Comparison of ENCODE assay signal across 18 cellular contexts in the genomic region with DNA sequence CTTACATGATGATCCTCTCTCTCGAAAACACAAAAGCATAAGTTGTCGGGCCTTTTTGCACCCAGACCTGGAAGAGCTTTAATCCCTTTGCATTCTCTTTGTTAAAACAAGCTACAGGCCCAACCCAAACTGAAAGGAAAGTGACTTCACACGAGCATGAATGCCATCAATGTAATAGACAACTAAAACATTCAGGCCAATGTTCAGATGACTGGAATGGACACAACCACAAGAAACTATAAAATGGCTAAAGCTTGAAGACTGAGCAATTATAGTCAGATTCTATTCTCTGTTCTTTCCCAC. TPM values are rescaled to one million over a fixed set of nuclear protein-coding genes. Genes with fewer than 3 reads are reported as not detected.
DNase-seq lines count a peak whose midpoint lies in the region; ATAC-seq, FAIRE-seq and TF ChIP-seq lines count a peak whose summit lies in the region.
"Had no signal": no experiment of that assay in that cellular context is flagged by ENCODE, and none has a peak within 500 bp of the region (broad histone marks: within the 10 kb centered on the region; RNA-seq: fewer than 3 reads in every experiment).

No MANE protein-coding gene starts in this region.

- no peaks in the 10 kb centered on the region for H3K36me3 ChIP-seq in CD8-positive, alpha-beta T cell (ENCODE audit: insufficient read depth, low read length)
- H3K36me3 ChIP-seq in iPS-20b (ENCODE audit: insufficient read depth, low read depth, low read length): no peaks in the 10 kb centered on the region

- peaks cover 6% of the 10 kb centered on the region for H3K9me3 ChIP-seq in CD8-positive, alpha-beta T cell (ENCODE audit: low read length)
- no peaks in the 10 kb centered on the region for H3K9me3 ChIP-seq in iPS-20b (ENCODE audit: insufficient read depth, low read depth, low read length)

- H3K4me3 ChIP-seq in CD8-positive, alpha-beta T cell (ENCODE audit: low read depth, low read length): no peak overlapping the region
- no peak overlapping the region; the same call in 1 of the 2 replicates for H3K4me3 ChIP-seq in iPS-20b (ENCODE audit: low read length)
- H3K4me3 ChIP-seq: BLaER1, upper lobe of left lung had no signal

- no peak for TF ChIP-seq CTCF in CD8-positive, alpha-beta T cell (IDR thresholded peaks at IDR 0.05)
- no peak for TF ChIP-seq CTCF in CD14-positive monocyte (IDR thresholded peaks at IDR 0.05)

- FAIRE-seq in GM12892 (lab: Jason Lieb, UNC): peak; percentile 24

- no peak overlapping the region for H3K4me3 Mint-ChIP-seq in CD8-positive, alpha-beta T cell
- H3K4me3 Mint-ChIP-seq in T-cell (no peak overlapping the region), CD14-positive monocyte (no peak overlapping the region)

- DNase-seq in CD8-positive, alpha-beta T cell: no peak
- DNase-seq in GM12892 (ENCODE audit: insufficient read length) (no peak), T-cell (no peak), medulla oblongata (ENCODE audit: extremely low spot score) (no peak), HK-2 (ENCODE audit: unreplicated experiment) (no peak), CD14-positive monocyte (ENCODE audit: low spot score) (no peak)
- DNase-seq: activated CD4-positive, alpha-beta T cell treated with anti-CD3 and anti-CD28 coated beads for 4 hours; activated T-cell treated with anti-CD3 and anti-CD28 coated beads, Interleukin-2, amount 50 U/mL, for 1 hour; amygdala; HCEC 1CT; NCI-H1436; NK-92 treated with Interleukin-12 subunit alpha and Interleukin-12 subunit beta, amount 100 ng/mL, for 24 hours; stimulated activated CD4-positive, alpha-beta T cell treated with anti-CD3 and anti-CD28 coated beads, Interleukin-12 subunit alpha, Interleukin-12 subunit beta, amount 100 ng/mL, for 4 hours; stimulated activated naive CD4-positive, alpha-beta T cell treated with Interleukin-2 at 50 U/mL for 16 hours; upper lobe of left lung had no signal

- H3K36me3 Mint-ChIP-seq in CD8-positive, alpha-beta T cell: peaks cover 45% of the 10 kb centered on the region
- H3K36me3 Mint-ChIP-seq in T-cell (peaks cover 24% of the 10 kb centered on the region), CD14-positive monocyte (peaks cover 14 to 17% of the 10 kb centered on the region in 2 donors)

- no peak for TF ChIP-seq POLR2A in GM12892 (IDR thresholded peaks at IDR 0.05; ENCODE audit: low read depth, low read length)

- POLR2A ChIA-PET in CD8-positive, alpha-beta T cell (lab: Charles Lee): interaction anchor here (0.6 to 0.8 kb wide), 2 partner anchors 37 to 47 kb away, joined by 3 read pairs; no protein-coding TSS in a partner anchor
- POLR2A ChIA-PET in T-cell (lab: Charles Lee): interaction anchor here (0.6 to 1.5 kb wide), 3 partner anchors 8 to 46 kb away, joined by 3 to 6 read pairs (median 4); no protein-coding TSS in a partner anchor

- H3K4me1 Mint-ChIP-seq in CD8-positive, alpha-beta T cell (ENCODE audit: low read depth): peaks cover 42% of the 10 kb centered on the region
- H3K4me1 Mint-ChIP-seq in T-cell (peaks cover 47 to 52% (median 50%) of the 10 kb centered on the region in 3 donors), CD14-positive monocyte (peaks cover 19% of the 10 kb centered on the region)

- peaks cover 9% of the 10 kb centered on the region for H3K9me3 Mint-ChIP-seq in CD8-positive, alpha-beta T cell
- peaks cover 0 to 5% (median 0%) of the 10 kb centered on the region in 3 donors for H3K9me3 Mint-ChIP-seq in T-cell
- peaks cover under 1 to 11% (median 7%) of the 10 kb centered on the region in 7 donors for H3K9me3 Mint-ChIP-seq in CD14-positive monocyte

- 0 out of 2 replicates have a peak overlapping the region, but pooled peaks have one; percentile 5 for H3K9ac ChIP-seq in iPS-20b (ENCODE audit: low read depth, low read length)
- H3K9ac ChIP-seq: BLaER1 had no signal

- intact Hi-C loops in CD8-positive, alpha-beta T cell (cut with DNase I, micrococcal nuclease): loop anchor here in 1 of 2 experiments (1.0 to 5.0 kb wide), 2 partner anchors 12 to 42 kb away; no protein-coding TSS in a partner anchor
- intact Hi-C loops in CD14-positive monocyte (cut with micrococcal nuclease): no loop called here

- no peak overlapping the region for H3K27ac ChIP-seq in CD8-positive, alpha-beta T cell (ENCODE audit: low read depth, low read length)
- H3K27ac ChIP-seq in iPS-20b (ENCODE audit: low read length): no peak overlapping the region
- H3K27ac ChIP-seq: BLaER1, upper lobe of left lung had no signal

- no peaks in the 10 kb centered on the region for H3K27me3 ChIP-seq in CD8-positive, alpha-beta T cell (ENCODE audit: insufficient read depth, low read length)
- no peaks in the 10 kb centered on the region for H3K27me3 ChIP-seq in iPS-20b (ENCODE audit: insufficient read depth, low read length)
- H3K27me3 ChIP-seq: BLaER1, upper lobe of left lung had no signal

- H3K4me1 ChIP-seq in CD8-positive, alpha-beta T cell (ENCODE audit: insufficient read depth, low read length): peaks cover 9% of the 10 kb centered on the region
- H3K4me1 ChIP-seq in iPS-20b (ENCODE audit: insufficient read depth, low read length): peaks cover 21% of the 10 kb centered on the region
- H3K4me1 ChIP-seq: upper lobe of left lung had no signal

- ATAC-seq in CD8-positive, alpha-beta T cell: no peak
- ATAC-seq in T-cell (replicated peaks in 1 of 4) (no peak), GM19023 (IDR thresholded peaks at IDR 0.05; ENCODE audit: unreplicated experiment) (no peak)

- H3K27ac Mint-ChIP-seq in CD8-positive, alpha-beta T cell: peak overlapping the region; percentile 15
- peak overlapping the region; percentile 34 to 96 for H3K27ac Mint-ChIP-seq in T-cell
- no peak overlapping the region for H3K27ac Mint-ChIP-seq in CD14-positive monocyte

- H3K27me3 Mint-ChIP-seq in CD8-positive, alpha-beta T cell (ENCODE audit: low read depth): no peaks in the 10 kb centered on the region
- H3K27me3 Mint-ChIP-seq in T-cell (no peaks in the 10 kb centered on the region), CD14-positive monocyte (ENCODE audit: low read depth in 3 of 3) (no peaks in the 10 kb centered on the region)

- CTCF ChIA-PET in CD8-positive, alpha-beta T cell (lab: Charles Lee): interaction anchor here (1.5 to 1.7 kb wide), 2 partner anchors 13 to 39 kb away, joined by 3 to 7 read pairs; no protein-coding TSS in a partner anchor
- CTCF ChIA-PET in T-cell (lab: Charles Lee): interaction anchor here (0.5 to 1.0 kb wide), 2 partner anchors 9 to 13 kb away, joined by 3 read pairs; no protein-coding TSS in a partner anchor

RNA-seq across cellular contexts. Expression of a gene that starts 45.5 kb away (rescaled TPM):
- 10 to 100 TPM; 17.6 to 18.9 TPM for total RNA-seq in CD8-positive, alpha-beta T cell
- 7.2 TPM for polyA plus RNA-seq in GM12892 (2012; ENCODE audit: missing spikeins)
- 10 to 100 TPM; 16.3 to 32.2 (median 20.5) TPM for total RNA-seq in T-cell
- 1 to 10 TPM; 1.7 to 3.2 TPM for polyA plus RNA-seq in CD14-positive monocyte

Comparison
In these comparisons a context has a peak if more than half of its experiments do, and no peak if none do; other contexts are left out.
1. H3K27ac Mint-ChIP-seq: peak in CD8-positive, alpha-beta T cell (single experiment) and T-cell (2 of 2); none in CD14-positive monocyte (0 of 7).